Comparison of ENCODE assay signal across 1 cellular context in the genomic region with DNA sequence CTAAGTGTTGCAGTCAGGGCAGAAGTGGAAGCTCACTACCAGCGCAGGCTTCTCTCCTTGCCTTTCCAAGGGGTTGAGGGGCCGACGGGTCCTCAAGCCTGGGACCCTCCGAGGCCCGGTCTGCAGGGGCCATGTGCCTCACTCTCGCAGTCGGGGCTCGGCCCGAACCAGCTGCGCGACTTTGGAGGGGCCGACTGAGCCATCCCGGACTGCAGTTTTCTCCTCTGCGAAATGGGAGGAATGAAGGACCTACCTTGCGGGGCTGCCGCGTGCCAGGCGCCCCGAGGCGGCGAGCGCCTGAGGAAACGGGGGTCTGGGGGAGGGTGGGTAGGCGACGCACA.
TF ChIP-seq lines count a peak whose summit lies in the region.

No MANE protein-coding gene starts in this region.

TF ChIP-seq in GM23338, 12 proteins besides CTCF, POLR2A, EP300 and RAD21 (continued from another document):
- TF ChIP-seq, protein P1, sequence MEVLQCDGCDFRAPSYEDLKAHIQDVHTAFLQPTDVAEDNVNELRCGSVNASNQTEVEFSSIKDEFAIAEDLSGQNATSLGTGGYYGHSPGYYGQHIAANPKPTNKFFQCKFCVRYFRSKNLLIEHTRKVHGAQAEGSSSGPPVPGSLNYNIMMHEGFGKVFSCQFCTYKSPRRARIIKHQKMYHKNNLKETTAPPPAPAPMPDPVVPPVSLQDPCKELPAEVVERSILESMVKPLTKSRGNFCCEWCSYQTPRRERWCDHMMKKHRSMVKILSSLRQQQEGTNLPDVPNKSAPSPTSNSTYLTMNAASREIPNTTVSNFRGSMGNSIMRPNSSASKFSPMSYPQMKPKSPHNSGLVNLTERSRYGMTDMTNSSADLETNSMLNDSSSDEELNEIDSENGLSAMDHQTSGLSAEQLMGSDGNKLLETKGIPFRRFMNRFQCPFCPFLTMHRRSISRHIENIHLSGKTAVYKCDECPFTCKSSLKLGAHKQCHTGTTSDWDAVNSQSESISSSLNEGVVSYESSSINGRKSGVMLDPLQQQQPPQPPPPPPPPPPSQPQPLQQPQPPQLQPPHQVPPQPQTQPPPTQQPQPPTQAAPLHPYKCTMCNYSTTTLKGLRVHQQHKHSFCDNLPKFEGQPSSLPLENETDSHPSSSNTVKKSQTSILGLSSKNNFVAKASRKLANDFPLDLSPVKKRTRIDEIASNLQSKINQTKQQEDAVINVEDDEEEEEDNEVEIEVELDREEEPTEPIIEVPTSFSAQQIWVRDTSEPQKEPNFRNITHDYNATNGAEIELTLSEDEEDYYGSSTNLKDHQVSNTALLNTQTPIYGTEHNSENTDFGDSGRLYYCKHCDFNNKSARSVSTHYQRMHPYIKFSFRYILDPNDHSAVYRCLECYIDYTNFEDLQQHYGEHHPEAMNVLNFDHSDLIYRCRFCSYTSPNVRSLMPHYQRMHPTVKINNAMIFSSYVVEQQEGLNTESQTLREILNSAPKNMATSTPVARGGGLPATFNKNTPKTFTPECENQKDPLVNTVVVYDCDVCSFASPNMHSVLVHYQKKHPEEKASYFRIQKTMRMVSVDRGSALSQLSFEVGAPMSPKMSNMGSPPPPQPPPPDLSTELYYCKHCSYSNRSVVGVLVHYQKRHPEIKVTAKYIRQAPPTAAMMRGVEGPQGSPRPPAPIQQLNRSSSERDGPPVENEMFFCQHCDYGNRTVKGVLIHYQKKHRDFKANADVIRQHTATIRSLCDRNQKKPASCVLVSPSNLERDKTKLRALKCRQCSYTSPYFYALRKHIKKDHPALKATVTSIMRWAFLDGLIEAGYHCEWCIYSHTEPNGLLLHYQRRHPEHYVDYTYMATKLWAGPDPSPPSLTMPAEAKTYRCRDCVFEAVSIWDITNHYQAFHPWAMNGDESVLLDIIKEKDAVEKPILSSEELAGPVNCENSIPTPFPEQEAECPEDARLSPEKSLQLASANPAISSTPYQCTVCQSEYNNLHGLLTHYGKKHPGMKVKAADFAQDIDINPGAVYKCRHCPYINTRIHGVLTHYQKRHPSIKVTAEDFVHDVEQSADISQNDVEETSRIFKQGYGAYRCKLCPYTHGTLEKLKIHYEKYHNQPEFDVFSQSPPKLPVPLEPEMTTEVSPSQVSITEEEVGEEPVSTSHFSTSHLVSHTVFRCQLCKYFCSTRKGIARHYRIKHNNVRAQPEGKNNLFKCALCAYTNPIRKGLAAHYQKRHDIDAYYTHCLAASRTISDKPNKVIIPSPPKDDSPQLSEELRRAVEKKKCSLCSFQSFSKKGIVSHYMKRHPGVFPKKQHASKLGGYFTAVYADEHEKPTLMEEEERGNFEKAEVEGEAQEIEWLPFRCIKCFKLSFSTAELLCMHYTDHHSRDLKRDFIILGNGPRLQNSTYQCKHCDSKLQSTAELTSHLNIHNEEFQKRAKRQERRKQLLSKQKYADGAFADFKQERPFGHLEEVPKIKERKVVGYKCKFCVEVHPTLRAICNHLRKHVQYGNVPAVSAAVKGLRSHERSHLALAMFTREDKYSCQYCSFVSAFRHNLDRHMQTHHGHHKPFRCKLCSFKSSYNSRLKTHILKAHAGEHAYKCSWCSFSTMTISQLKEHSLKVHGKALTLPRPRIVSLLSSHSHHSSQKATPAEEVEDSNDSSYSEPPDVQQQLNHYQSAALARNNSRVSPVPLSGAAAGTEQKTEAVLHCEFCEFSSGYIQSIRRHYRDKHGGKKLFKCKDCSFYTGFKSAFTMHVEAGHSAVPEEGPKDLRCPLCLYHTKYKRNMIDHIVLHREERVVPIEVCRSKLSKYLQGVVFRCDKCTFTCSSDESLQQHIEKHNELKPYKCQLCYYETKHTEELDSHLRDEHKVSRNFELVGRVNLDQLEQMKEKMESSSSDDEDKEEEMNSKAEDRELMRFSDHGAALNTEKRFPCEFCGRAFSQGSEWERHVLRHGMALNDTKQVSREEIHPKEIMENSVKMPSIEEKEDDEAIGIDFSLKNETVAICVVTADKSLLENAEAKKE (CRISPR knock-in tag; IDR thresholded peaks at IDR 0.05) = no peak
